ENCODE assay signal across 23 cellular contexts in the genomic region with DNA sequence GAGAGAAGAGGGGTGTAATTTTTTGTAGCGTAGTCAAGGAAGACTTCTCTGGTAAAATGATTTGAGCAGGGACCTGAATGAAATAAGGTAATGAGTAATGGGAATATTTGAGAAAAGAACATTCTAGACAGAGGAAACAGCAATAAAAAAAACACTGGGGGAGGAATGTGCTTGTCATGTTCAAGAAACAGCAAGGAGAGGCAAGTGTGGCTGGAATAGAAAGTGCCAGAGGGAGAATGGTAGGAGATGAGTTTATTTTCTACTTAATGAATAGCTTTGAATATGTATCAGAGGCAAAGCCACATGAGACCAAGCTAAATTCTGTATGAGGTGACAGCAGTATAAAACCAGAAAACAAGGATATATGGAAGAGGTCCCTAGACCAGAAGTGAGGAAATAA.
DNase-seq lines count a peak whose midpoint lies in the region; ATAC-seq, FAIRE-seq and TF ChIP-seq lines count a peak whose summit lies in the region.
"Had no signal": no experiment of that assay in that cellular context is flagged by ENCODE, and none has a peak within 500 bp of the region (broad histone marks: within the 10 kb centered on the region; RNA-seq: fewer than 3 reads in every experiment).

No MANE protein-coding gene starts in this region.

- H3K4me3 ChIP-seq in astrocyte (ENCODE audit: insufficient read depth, low read depth, low read length) (no peak overlapping the region), keratinocyte (ENCODE audit: control insufficient read depth in 2 of 3, extremely low read depth in 1 of 3, insufficient read depth in 2 of 3, low read depth in 1 of 3, low read length in 3 of 3) (no peak overlapping the region)
- H3K4me3 ChIP-seq: ascending aorta, vagina had no signal

- FAIRE-seq in astrocyte (lab: Jason Lieb, UNC) (no peak), keratinocyte (lab: Jason Lieb, UNC) (no peak)

- peaks cover 5% of the 10 kb centered on the region for H3K4me1 ChIP-seq in astrocyte (ENCODE audit: insufficient read depth, low read length)
- peaks cover 13% of the 10 kb centered on the region for H3K4me1 ChIP-seq in keratinocyte (ENCODE audit: control insufficient read depth, extremely low read depth, insufficient read depth, low read length)
- H3K4me1 ChIP-seq: ascending aorta had no signal

- H3K79me2 ChIP-seq in astrocyte (ENCODE audit: insufficient read depth, low read length) (peaks cover 3% of the 10 kb centered on the region), keratinocyte (ENCODE audit: control insufficient read depth, insufficient read depth, low read length) (no peaks in the 10 kb centered on the region)

- no peaks in the 10 kb centered on the region for H3K9me1 ChIP-seq in keratinocyte (ENCODE audit: control insufficient read depth, extremely low read depth, insufficient read depth, low read length)

- H3K27ac ChIP-seq in astrocyte (ENCODE audit: low read depth, low read length) (no peak overlapping the region), keratinocyte (ENCODE audit: control insufficient read depth, insufficient read depth, low read length) (no peak overlapping the region)
- H3K27ac ChIP-seq: ascending aorta, vagina had no signal

- H3K4me2 ChIP-seq in astrocyte (ENCODE audit: low read length): no peak overlapping the region
- H3K4me2 ChIP-seq in keratinocyte (ENCODE audit: control insufficient read depth, extremely low read depth, insufficient read depth, low read depth, low read length): peak overlapping the region; percentile 58

- H3K36me3 ChIP-seq in astrocyte (ENCODE audit: insufficient read depth, low read length) (no peaks in the 10 kb centered on the region), keratinocyte (ENCODE audit: control insufficient read depth in 2 of 2, extremely low read depth in 1 of 2, insufficient read depth in 2 of 2, low read length in 2 of 2) (no peaks in the 10 kb centered on the region)
- H3K36me3 ChIP-seq: ascending aorta, vagina had no signal

- H3K36me3 Mint-ChIP-seq in activated naive CD8-positive, alpha-beta T cell treated with anti-CD3 and anti-CD28 coated beads, Interleukin-2, amount 50 U/mL, for 24 hours (ENCODE audit: low read depth): peaks cover 4% of the 10 kb centered on the region
- peaks cover 17% of the 10 kb centered on the region for H3K36me3 Mint-ChIP-seq in activated naive CD8-positive, alpha-beta T cell treated with anti-CD3 and anti-CD28 coated beads for 36 hours
- H3K36me3 Mint-ChIP-seq in astrocyte (ENCODE audit: low read depth, unreplicated experiment) (no peaks in the 10 kb centered on the region), type B pancreatic cell (peaks cover 3% of the 10 kb centered on the region)
- H3K36me3 Mint-ChIP-seq: CD14-positive monocyte had no signal

- no peak for DNase-seq in activated naive CD8-positive, alpha-beta T cell treated with anti-CD3 and anti-CD28 coated beads, Interleukin-2, amount 50 U/mL, for 24 hours
- no peak for DNase-seq in activated naive CD8-positive, alpha-beta T cell treated with anti-CD3 and anti-CD28 coated beads for 36 hours
- no peak for DNase-seq in astrocyte (ENCODE audit: low read depth)
- DNase-seq in keratinocyte (ENCODE audit: low read depth, low spot score): no peak
- no peak for DNase-seq in type B pancreatic cell (ENCODE audit: extremely low spot score, unreplicated experiment)
- DNase-seq in NCI-H2171 (lab: John Stamatoyannopoulos, UW): no peak
- no peak for DNase-seq in Ammon's horn (ENCODE audit: low spot score)
- DNase-seq: activated CD4-positive, alpha-beta T cell treated with anti-CD3 and anti-CD28 coated beads for 1 hour; activated CD8-positive, alpha-beta memory T cell treated with anti-CD3 and anti-CD28 coated beads for 24 hours; activated naive CD4-positive, alpha-beta T cell treated with anti-CD3 and anti-CD28 coated beads for 36 hours; activated T-cell treated with anti-CD3 and anti-CD28 coated beads, Interleukin-2, amount 50 U/mL, for 4 hours; effector memory CD4-positive, alpha-beta T cell; head of caudate nucleus; left ventricle myocardium superior; NCI-H1694 treated with DMSO at 0.1 percent for 48 hours; NCI-H2227 treated with DMSO at 0.1 percent for 48 hours; occipital lobe; right cardiac atrium; stimulated activated CD4-positive, alpha-beta T cell treated with anti-CD3 and anti-CD28 coated beads, Interleukin-15, amount 100 ng/mL, for 24 hours had no signal

- H3K27me3 ChIP-seq in astrocyte (ENCODE audit: insufficient read depth, low read length): no peaks in the 10 kb centered on the region
- H3K27me3 ChIP-seq in keratinocyte (ENCODE audit: control insufficient read depth, extremely low read depth, insufficient read depth, low read length): no peaks in the 10 kb centered on the region
- H3K27me3 ChIP-seq: ascending aorta, vagina had no signal

- no peak for ATAC-seq in activated naive CD8-positive, alpha-beta T cell treated with anti-CD3 and anti-CD28 coated beads, Interleukin-2, amount 50 U/mL, for 24 hours
- ATAC-seq in HG02798 (IDR thresholded peaks at IDR 0.05; ENCODE audit: poor library complexity, unreplicated experiment): no peak
- ATAC-seq: activated T-cell treated with anti-CD3 and anti-CD28 coated beads, Interleukin-2, amount 50 U/mL, for 4 hours; left ventricle myocardium superior; right cardiac atrium had no signal

- dilution Hi-C loops in keratinocyte (cut with MboI; ENCODE audit: extremely low pct_ligation_motif_present, low sequenced_read_pairs): no loop called here

- no peaks in the 10 kb centered on the region for H3K27me3 Mint-ChIP-seq in activated naive CD8-positive, alpha-beta T cell treated with anti-CD3 and anti-CD28 coated beads, Interleukin-2, amount 50 U/mL, for 24 hours
- H3K27me3 Mint-ChIP-seq in activated naive CD8-positive, alpha-beta T cell treated with anti-CD3 and anti-CD28 coated beads for 36 hours: no peaks in the 10 kb centered on the region
- H3K27me3 Mint-ChIP-seq in astrocyte (ENCODE audit: low read depth, unreplicated experiment) (no peaks in the 10 kb centered on the region), type B pancreatic cell (no peaks in the 10 kb centered on the region)

- H3K27ac Mint-ChIP-seq in activated naive CD8-positive, alpha-beta T cell treated with anti-CD3 and anti-CD28 coated beads, Interleukin-2, amount 50 U/mL, for 24 hours: peak overlapping the region; percentile 5
- no peak overlapping the region for H3K27ac Mint-ChIP-seq in activated naive CD8-positive, alpha-beta T cell treated with anti-CD3 and anti-CD28 coated beads for 36 hours
- H3K27ac Mint-ChIP-seq in astrocyte (ENCODE audit: unreplicated experiment) (peak overlapping the region; percentile 79), type B pancreatic cell (peak overlapping the region; percentile 3)
- H3K27ac Mint-ChIP-seq: activated naive CD4-positive, alpha-beta T cell treated with anti-CD3 and anti-CD28 coated beads for 36 hours; CD14-positive monocyte had no signal

- H4K20me1 ChIP-seq in astrocyte (ENCODE audit: insufficient read depth, low read length) (no peaks in the 10 kb centered on the region), keratinocyte (ENCODE audit: control insufficient read depth, extremely low read depth, insufficient read depth, low read length) (no peaks in the 10 kb centered on the region)

- H3K4me3 Mint-ChIP-seq in activated naive CD8-positive, alpha-beta T cell treated with anti-CD3 and anti-CD28 coated beads, Interleukin-2, amount 50 U/mL, for 24 hours: no peak overlapping the region
- H3K4me3 Mint-ChIP-seq in activated naive CD8-positive, alpha-beta T cell treated with anti-CD3 and anti-CD28 coated beads for 36 hours: no peak overlapping the region
- H3K4me3 Mint-ChIP-seq in astrocyte (ENCODE audit: unreplicated experiment) (no peak overlapping the region), type B pancreatic cell (no peak overlapping the region)
- H3K4me3 Mint-ChIP-seq: activated naive CD4-positive, alpha-beta T cell treated with anti-CD3 and anti-CD28 coated beads for 36 hours; activated T-cell treated with anti-CD3 and anti-CD28 coated beads, Interleukin-2, amount 50 U/mL, for 4 hours; CD14-positive monocyte had no signal

- TF ChIP-seq CTCF in astrocyte (IDR thresholded peaks at IDR 0.05; ENCODE audit: insufficient read depth, low read depth, low read length): no peak
- no peak for TF ChIP-seq CTCF in keratinocyte (optimal IDR thresholded peaks at IDR 0.05 in 1 of 3, IDR thresholded peaks at IDR 0.05 in 1 of 3, conservative IDR thresholded peaks at IDR 0.05 in 1 of 3; ENCODE audit: extremely low read depth in 1 of 3, insufficient read depth in 2 of 3, low read length in 3 of 3)
- no peak for TF ChIP-seq CTCF in type B pancreatic cell (conservative IDR thresholded peaks at IDR 0.05)

- H3K4me1 Mint-ChIP-seq in activated naive CD8-positive, alpha-beta T cell treated with anti-CD3 and anti-CD28 coated beads, Interleukin-2, amount 50 U/mL, for 24 hours: peaks cover 73% of the 10 kb centered on the region
- peaks cover 51% of the 10 kb centered on the region for H3K4me1 Mint-ChIP-seq in activated naive CD8-positive, alpha-beta T cell treated with anti-CD3 and anti-CD28 coated beads for 36 hours
- peaks cover 15% of the 10 kb centered on the region for H3K4me1 Mint-ChIP-seq in astrocyte (ENCODE audit: low read depth, unreplicated experiment)
- peaks cover 25% of the 10 kb centered on the region for H3K4me1 Mint-ChIP-seq in type B pancreatic cell (ENCODE audit: unreplicated experiment)

- no peaks in the 10 kb centered on the region for H3K9me3 Mint-ChIP-seq in activated naive CD8-positive, alpha-beta T cell treated with anti-CD3 and anti-CD28 coated beads, Interleukin-2, amount 50 U/mL, for 24 hours
- peaks cover 2% of the 10 kb centered on the region for H3K9me3 Mint-ChIP-seq in activated naive CD8-positive, alpha-beta T cell treated with anti-CD3 and anti-CD28 coated beads for 36 hours
- H3K9me3 Mint-ChIP-seq in astrocyte (ENCODE audit: unreplicated experiment) (no peaks in the 10 kb centered on the region), type B pancreatic cell (no peaks in the 10 kb centered on the region)
- H3K9me3 Mint-ChIP-seq: activated naive CD4-positive, alpha-beta T cell treated with anti-CD3 and anti-CD28 coated beads for 36 hours; activated T-cell treated with anti-CD3 and anti-CD28 coated beads, Interleukin-2, amount 50 U/mL, for 4 hours had no signal

- H2AFZ ChIP-seq in astrocyte (ENCODE audit: low read depth, low read length) (no peak overlapping the region), keratinocyte (ENCODE audit: control insufficient read depth, low read length) (no peak overlapping the region)

- no peak overlapping the region for H3K9ac ChIP-seq in astrocyte (ENCODE audit: low read length)
- no peak overlapping the region for H3K9ac ChIP-seq in keratinocyte (ENCODE audit: control insufficient read depth, extremely low read depth, insufficient read depth, low read length)

- H3K9me3 ChIP-seq in astrocyte (ENCODE audit: insufficient read depth, low read depth, low read length) (no peaks in the 10 kb centered on the region), keratinocyte (ENCODE audit: control insufficient read depth, low read depth, low read length) (no peaks in the 10 kb centered on the region)
- H3K9me3 ChIP-seq: ascending aorta, vagina had no signal
